ENCODE assay signal across 15 cellular contexts in the genomic region with DNA sequence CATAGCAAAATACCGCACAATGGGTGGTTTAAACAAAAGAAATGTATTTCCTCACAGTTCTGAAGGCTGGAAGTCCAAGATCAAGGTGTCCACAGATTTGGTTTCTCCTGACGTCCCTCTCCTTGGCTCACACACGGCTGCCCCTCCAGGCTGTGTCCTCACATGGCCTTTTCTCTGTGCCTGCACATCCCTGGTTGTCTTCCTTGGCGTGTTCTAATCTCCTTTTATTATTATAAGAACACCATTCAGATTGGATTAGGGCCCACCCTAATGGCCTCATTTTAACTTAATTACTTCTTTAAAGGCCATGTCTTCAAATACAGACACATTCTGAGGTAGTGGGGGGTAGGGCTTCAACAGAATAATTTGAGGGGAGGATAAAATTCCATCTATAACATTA.
"Had no signal": no experiment of that assay in that cellular context is flagged by ENCODE, and none has a peak within 500 bp of the region (broad histone marks: within the 10 kb centered on the region; RNA-seq: fewer than 3 reads in every experiment).

No MANE protein-coding gene starts in this region.

- H3K4me3 ChIP-seq: coronary artery, thoracic aorta, transverse colon had no signal

- H3K36me3 ChIP-seq: neutrophil, thoracic aorta, transverse colon had no signal

- H3K9me3 ChIP-seq: neutrophil, thoracic aorta, transverse colon had no signal

- H3K4me1 ChIP-seq: transverse colon had no signal

- H3K27ac ChIP-seq: coronary artery, neutrophil, thoracic aorta, transverse colon had no signal

- DNase-seq: effector CD4-positive, alpha-beta T cell; endodermal cell; erythroblast; foreskin melanocyte; hypothalamus; naive thymus-derived CD4-positive, alpha-beta T cell; nephron progenitor cell; stimulated activated CD4-positive, alpha-beta T cell treated with anti-CD3 and anti-CD28 coated beads, Interleukin-2, amount 100 ng/mL, for 24 hours; stimulated activated CD4-positive, alpha-beta T cell treated with anti-CD3 and anti-CD28 coated beads, Interleukin-4, amount 100 ng/mL, for 4 hours; stimulated activated naive B cell treated with anti-CD40 and anti-IgM and Interleukin-4, amounts not matched to agents 10 μg/mL and 1 μg/mL and 100 μg/mL, for 72 hours; stimulated activated naive CD8-positive, alpha-beta T cell treated with anti-CD3 and anti-CD28 coated beads, Interleukin-15, amount 100 ng/mL, for 72 hours; transverse colon had no signal

- H3K27me3 ChIP-seq: neutrophil, transverse colon had no signal
